Comparison of ENCODE assay signal across 15 cellular contexts in the genomic region with DNA sequence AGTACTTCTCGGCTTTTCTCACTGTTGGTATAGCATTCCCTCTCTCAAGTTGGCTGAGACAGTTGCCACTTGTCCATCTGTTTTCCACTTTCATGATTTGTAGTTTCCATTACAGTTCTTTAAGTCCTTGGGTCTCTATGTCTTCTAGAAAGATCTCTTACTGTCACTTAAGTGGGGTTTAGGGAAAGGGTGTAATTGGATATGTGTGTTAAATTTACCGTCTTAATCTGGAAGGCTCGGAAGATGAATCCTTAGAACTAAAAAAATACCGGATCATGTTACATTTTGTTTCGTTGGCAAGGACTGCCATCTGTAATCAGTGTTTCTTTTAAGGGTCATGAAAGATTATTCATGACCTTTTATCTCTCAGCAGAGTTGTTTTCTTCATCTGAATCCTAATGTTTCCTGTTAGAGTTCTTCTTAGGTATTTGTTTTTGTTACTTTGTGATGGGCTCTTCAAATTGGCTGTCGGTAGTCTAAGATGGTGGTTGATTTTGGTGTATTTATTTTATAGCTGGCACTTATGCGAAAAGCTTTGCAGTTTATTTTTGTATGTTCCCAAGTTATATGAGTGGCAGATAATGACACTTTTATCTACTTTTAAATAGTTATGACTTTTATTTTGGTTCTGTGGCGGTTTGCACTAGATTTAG. TPM values are rescaled to one million over a fixed set of nuclear protein-coding genes. Genes with fewer than 3 reads are reported as not detected.
DNase-seq lines count a peak whose midpoint lies in the region; ATAC-seq and TF ChIP-seq lines count a peak whose summit lies in the region.
"Had no signal": no experiment of that assay in that cellular context is flagged by ENCODE, and none has a peak within 500 bp of the region (broad histone marks: within the 10 kb centered on the region; RNA-seq: fewer than 3 reads in every experiment).

No MANE protein-coding gene starts in this region.

- peak overlapping the region; percentile 33; the same call in 1 of the 2 replicates for H2BK20ac ChIP-seq in IMR-90 (ENCODE audit: low read depth, low read length)

- dilution Hi-C loops in IMR-90 (cut with HindIII; ENCODE audit: low sequenced_read_pairs, unreplicated experiment) = no loop called here

- H3K4me2 ChIP-seq in IMR-90 (ENCODE audit: low read depth, low read length) = peak overlapping the region; percentile 93; the same call in 1 of the 2 replicates

- peak overlapping the region; percentile 54 for H3K23ac ChIP-seq in IMR-90 (ENCODE audit: low read depth, low read length)

- no peak overlapping the region for H2AK9ac ChIP-seq in IMR-90 (replicated peaks; ENCODE audit: low read depth, low read length, poor library complexity)

- BruUV-seq in A673 (replicated peaks; lab: Mats Ljungman, UMichigan) (no TSS peak), IMR-90 (replicated peaks; lab: Mats Ljungman, UMichigan) (no TSS peak)

- 0% methylated on average over 1 of the region's 8 CpGs; no CpG with 5 or more reads in 1 of the 2 experiments for WGBS in IMR-90 (ENCODE audit: extremely low coverage in 2 of 2, insufficient read length in 1 of 2), 2 experiments

- peak overlapping the region; percentile 3; the same call in 1 of the 2 replicates for H3K27ac Mint-ChIP-seq in WTC11
- peak overlapping the region; percentile 51 to 70 (median 52) for H3K27ac Mint-ChIP-seq in nephron
- H3K27ac Mint-ChIP-seq in activated CD8-positive, alpha-beta T cell treated with anti-CD3 and anti-CD28 coated beads for 36 hours = no peak overlapping the region
- H3K27ac Mint-ChIP-seq: activated T-helper 2 cell treated with anti-CD3 and anti-CD28 coated beads, Interferon-gamma antibody, Interleukin-2, Interleukin-4, amounts not matched to agents 10 μg/mL and 5 μg/mL and 100 μg/mL, durations not matched to agents 14 hours and 24 hours and 36 hours had no signal

- TF ChIP-seq RAD21 in IMR-90 (IDR thresholded peaks at IDR 0.05; ENCODE audit: low read length) = no peak

- no peak overlapping the region; a peak in 1 of 4 replicates for H4K8ac ChIP-seq in IMR-90 (ENCODE audit: low read depth in 2 of 2, low read length in 2 of 2)

- peaks cover 8% of the 10 kb centered on the region; the same call in 1 of the 2 replicates for H4K20me1 ChIP-seq in IMR-90 (ENCODE audit: insufficient read depth, low read length)

- H3K9me3 ChIP-seq in A673 (ENCODE audit: low read depth, low read length, poor library complexity, severe bottlenecking) (no peaks in the 10 kb centered on the region), IMR-90 (ENCODE audit: control insufficient read depth, insufficient read depth, low read length) (no peaks in the 10 kb centered on the region)
- H3K9me3 ChIP-seq: SJSA1 had no signal

- H3K4me1 ChIP-seq in A673 (ENCODE audit: insufficient read depth, low read length, poor library complexity, severe bottlenecking) (peaks cover 41% of the 10 kb centered on the region), IMR-90 (ENCODE audit: control insufficient read depth, insufficient read depth, low read length) (peaks cover 6% of the 10 kb centered on the region; the same call in 1 of the 2 replicates)

- peak overlapping the region; percentile 61 for H3K4ac ChIP-seq in IMR-90 (ENCODE audit: low read depth, low read length)

- H3K9me1 ChIP-seq in IMR-90 (ENCODE audit: insufficient read depth, low read length) = peaks cover 6% of the 10 kb centered on the region; the same call in 1 of the 2 replicates

- H3K18ac ChIP-seq in IMR-90 (ENCODE audit: low read depth, low read length) = peak overlapping the region; percentile 50; the same call in 1 of the 2 replicates

- H3K36me3 Mint-ChIP-seq in WTC11 (no peaks in the 10 kb centered on the region), nephron (ENCODE audit: low read depth) (peaks cover 18% of the 10 kb centered on the region)
- peaks cover 2% of the 10 kb centered on the region for H3K36me3 Mint-ChIP-seq in activated CD8-positive, alpha-beta T cell treated with anti-CD3 and anti-CD28 coated beads for 36 hours (ENCODE audit: low read depth)

- H3K27ac ChIP-seq in A673 (ENCODE audit: low read depth, low read length, poor library complexity, severe bottlenecking) (peak overlapping the region; percentile 60), IMR-90 (ENCODE audit: insufficient read depth, low read length) (no peak overlapping the region)
- H3K27ac ChIP-seq: epithelial cell of prostate, SJSA1 had no signal

- CTCF ChIA-PET in A673 (lab: Charles Lee) = no interaction called here
- CTCF ChIA-PET in IMR-90 (lab: Yijun Ruan, JAX) = no interaction called here
- CTCF ChIA-PET in WTC11 (lab: Charles Lee) = no interaction called here
- CTCF ChIA-PET in activated CD8-positive, alpha-beta T cell treated with anti-CD3 and anti-CD28 coated beads for 36 hours (lab: Charles Lee) = no interaction called here

- H3K27me3 Mint-ChIP-seq in WTC11 (ENCODE audit: low read depth) (no peaks in the 10 kb centered on the region), nephron (ENCODE audit: low read depth) (no peaks in the 10 kb centered on the region)
- peaks cover 10% of the 10 kb centered on the region for H3K27me3 Mint-ChIP-seq in activated CD8-positive, alpha-beta T cell treated with anti-CD3 and anti-CD28 coated beads for 36 hours

- POLR2A ChIA-PET in A673 (lab: Charles Lee; ENCODE audit: low non-redundant PET) = no interaction called here
- POLR2A ChIA-PET in IMR-90 (lab: Charles Lee; ENCODE audit: unreplicated experiment) = no interaction called here
- POLR2A ChIA-PET in WTC11 (lab: Charles Lee) = no interaction called here
- POLR2A ChIA-PET in activated CD8-positive, alpha-beta T cell treated with anti-CD3 and anti-CD28 coated beads for 36 hours (lab: Charles Lee) = no interaction called here

- peak overlapping the region; percentile 77 for H3K14ac ChIP-seq in IMR-90 (replicated peaks; ENCODE audit: low read depth, low read length)

- ATAC-seq in IMR-90 (ENCODE audit: low read depth) (no peak), WTC11 (no peak), GM18858 (IDR thresholded peaks at IDR 0.05; ENCODE audit: unreplicated experiment) (no peak)
- ATAC-seq in activated CD8-positive, alpha-beta T cell treated with anti-CD3 and anti-CD28 coated beads for 36 hours = no peak

- DNase-seq in A673 (ENCODE audit: low spot score) (peak; percentile 65), IMR-90 (peak; percentile 45), WTC11 (ENCODE audit: low spot score) (no peak), KBM-7 (no peak)
- DNase-seq in stimulated activated naive CD4-positive, alpha-beta T cell treated with Interleukin-2 at 50 U/mL for 16 hours (lab: John Stamatoyannopoulos, UW) = no peak
- DNase-seq in activated CD8-positive, alpha-beta T cell treated with anti-CD3 and anti-CD28 coated beads for 36 hours = no peak
- DNase-seq: anterior cingulate cortex; cortex of kidney; NCI-H146; stimulated activated CD4-positive, alpha-beta T cell treated with anti-CD3 and anti-CD28 coated beads, Interleukin-2, amount 100 ng/mL, for 24 hours had no signal

- intact Hi-C loops in A673 (cut with micrococcal nuclease; ENCODE audit: unreplicated experiment) (no loop called here), IMR-90 (cut with micrococcal nuclease) (loop anchor here (10.0 kb wide), 1 partner anchor 121 kb away; no protein-coding TSS in a partner anchor)
- intact Hi-C loops in activated CD8-positive, alpha-beta T cell treated with anti-CD3 and anti-CD28 coated beads for 36 hours (cut with micrococcal nuclease) = no loop called here

- H3K4me3 Mint-ChIP-seq in WTC11 (no peak overlapping the region), nephron (peak overlapping the region; percentile 13 to 42 (median 38))
- no peak overlapping the region for H3K4me3 Mint-ChIP-seq in activated CD8-positive, alpha-beta T cell treated with anti-CD3 and anti-CD28 coated beads for 36 hours

- H3K56ac ChIP-seq in IMR-90 (ENCODE audit: extremely low read depth, insufficient read depth, low read length) = no peak overlapping the region

- in situ Hi-C loops in IMR-90 (cut with MboI; ENCODE audit: low sequenced_read_pairs) (loop anchor here (10.0 kb wide), 1 partner anchor 81 kb away; no protein-coding TSS in a partner anchor), KBM-7 (cut with MboI; ENCODE audit: low pct_unique_long_range_greater_than_20kb, low sequenced_read_pairs) (no loop called here)

- H4K5ac ChIP-seq in IMR-90 (ENCODE audit: low read depth, low read length) = peak overlapping the region; percentile 59; the same call in 1 of the 2 replicates

- H3K36me3 ChIP-seq in A673 (ENCODE audit: insufficient read depth, low read length, poor library complexity, severe bottlenecking) (no peaks in the 10 kb centered on the region), IMR-90 (ENCODE audit: control insufficient read depth, insufficient read depth, low read length) (no peaks in the 10 kb centered on the region)

- H3K9me3 Mint-ChIP-seq in WTC11 = no peaks in the 10 kb centered on the region
- H3K9me3 Mint-ChIP-seq in nephron = no peaks in the 10 kb centered on the region
- no peaks in the 10 kb centered on the region for H3K9me3 Mint-ChIP-seq in activated CD8-positive, alpha-beta T cell treated with anti-CD3 and anti-CD28 coated beads for 36 hours
- H3K9me3 Mint-ChIP-seq: activated T-helper 2 cell treated with anti-CD3 and anti-CD28 coated beads, Interferon-gamma antibody, Interleukin-2, Interleukin-4, amounts not matched to agents 10 μg/mL and 5 μg/mL and 100 μg/mL, durations not matched to agents 14 hours and 24 hours and 36 hours had no signal

- no peak overlapping the region for H3K9ac ChIP-seq in IMR-90 (ENCODE audit: low read depth, low read length)

- peaks cover 23 to 56% of the 10 kb centered on the region in 2 experiments for H3K79me1 ChIP-seq in IMR-90 (ENCODE audit: low read depth in 1 of 2, low read length in 2 of 2)

- no peak for TF ChIP-seq CTCF in A673 (conservative IDR thresholded peaks at IDR 0.05; ENCODE audit: low read depth, low read length)
- TF ChIP-seq CTCF in IMR-90 (conservative IDR thresholded peaks at IDR 0.05; ENCODE audit: low read depth, low read length) = no peak
- TF ChIP-seq CTCF in WTC11 (IDR thresholded peaks at IDR 0.05) = no peak
- no peak for TF ChIP-seq CTCF in nephron (IDR thresholded peaks at IDR 0.05; ENCODE audit: unreplicated experiment in 3 of 3)
- TF ChIP-seq CTCF in activated CD8-positive, alpha-beta T cell treated with anti-CD3 and anti-CD28 coated beads for 36 hours (IDR thresholded peaks at IDR 0.05) = no peak

- H2AFZ ChIP-seq in IMR-90 (replicated peaks; ENCODE audit: low read length, poor library complexity) = no peak overlapping the region

- H2BK120ac ChIP-seq in IMR-90 (ENCODE audit: low read depth, low read length) = peak overlapping the region; percentile 52

- H2BK15ac ChIP-seq in IMR-90 (ENCODE audit: low read depth, low read length) = peak overlapping the region; percentile 8; the same call in 1 of the 3 replicates

- H3K27me3 ChIP-seq in A673 (replicated peaks; ENCODE audit: insufficient read depth, low read depth, low read length, poor library complexity) (no peaks in the 10 kb centered on the region), IMR-90 (ENCODE audit: control insufficient read depth, insufficient read depth, low read length) (no peaks in the 10 kb centered on the region)
- H3K27me3 ChIP-seq: SJSA1 had no signal

- H2AK5ac ChIP-seq in IMR-90 (ENCODE audit: low read depth, low read length) = peak overlapping the region; percentile 27; the same call in 1 of the 2 replicates

- H3K4me1 Mint-ChIP-seq in WTC11 = peaks cover 54% of the 10 kb centered on the region
- H3K4me1 Mint-ChIP-seq in nephron = peaks cover 61% of the 10 kb centered on the region
- H3K4me1 Mint-ChIP-seq in activated CD8-positive, alpha-beta T cell treated with anti-CD3 and anti-CD28 coated beads for 36 hours (ENCODE audit: low read depth) = peaks cover 13% of the 10 kb centered on the region

- no peak overlapping the region for H4K91ac ChIP-seq in IMR-90 (ENCODE audit: insufficient read depth, low read depth, low read length)

- no peak overlapping the region for H3K4me3 ChIP-seq in A673 (ENCODE audit: low read depth, low read length, poor library complexity, severe bottlenecking)
- peak overlapping the region; percentile 25; the same call in 1 of the 2 replicates for H3K4me3 ChIP-seq in IMR-90 (ENCODE audit: insufficient read depth, low read depth, low read length)
- H3K4me3 ChIP-seq: SJSA1 had no signal

- TF ChIP-seq POLR2A in IMR-90 (IDR thresholded peaks at IDR 0.05; ENCODE audit: low read depth, low read length) = no peak

- H2BK5ac ChIP-seq in IMR-90 (ENCODE audit: low read depth, low read length, poor library complexity, severe bottlenecking) = peak overlapping the region; percentile 75

RNA-seq across cellular contexts. Expression of a gene that starts 21.7 kb away (rescaled TPM):
- total RNA-seq in A673 (2021) = 43.5 and 46.0 TPM in 2 replicates
- total RNA-seq in IMR-90 (2012; rRNA removed) = 44.6 and 44.7 TPM in 2 replicates
- 21.2 and 22.7 TPM in 2 replicates for polyA plus RNA-seq in IMR-90 (2012; rRNA removed)
- polyA plus RNA-seq in IMR-90 (2012; cell fraction: cytosol; rRNA removed) = 10.2 and 20.0 TPM in 2 replicates
- 22.0 and 45.5 TPM in 2 replicates for polyA plus RNA-seq in IMR-90 (2012; cell fraction: nucleus; rRNA removed; ENCODE audit: low replicate concordance)
- 37.3 to 40.5 TPM (median 38.5 TPM) in 3 replicates for total RNA-seq in WTC11 (2021)
- 1 to 10 TPM; 4.9 to 5.3 TPM for total RNA-seq in activated CD8-positive, alpha-beta T cell treated with anti-CD3 and anti-CD28 coated beads for 36 hours

Comparison
In these comparisons a context has a peak if more than half of its experiments do, and no peak if none do; other contexts are left out.
1. DNase-seq: peak in A673 (single experiment) and IMR-90 (single experiment); none in WTC11 (single experiment), stimulated activated naive CD4-positive, alpha-beta T cell treated with Interleukin-2 at 50 U/mL for 16 hours (single experiment), activated CD8-positive, alpha-beta T cell treated with anti-CD3 and anti-CD28 coated beads for 36 hours (single experiment) and KBM-7 (single experiment).
2. H3K4me3 Mint-ChIP-seq: peak in nephron (3 of 3); none in WTC11 (single experiment) and activated CD8-positive, alpha-beta T cell treated with anti-CD3 and anti-CD28 coated beads for 36 hours (single experiment).